Comparison of ENCODE assay signal across 15 cellular contexts in genomic region chr9:107222020-107222522, GRCh38.
A peak's percentile ranks its signal among the peaks of the same experiment; 100 is the strongest.
DNase-seq lines count a peak whose midpoint lies in the region; ATAC-seq and TF ChIP-seq lines count a peak whose summit lies in the region.
"Had no signal": no experiment of that assay in that cellular context is flagged by ENCODE, and none has a peak within 500 bp of the region (broad histone marks: within the 10 kb centered on the region; RNA-seq: fewer than 3 reads in every experiment).

No MANE protein-coding gene starts in this region.

- ATAC-seq in GM18517 (IDR thresholded peaks at IDR 0.05; ENCODE audit: unreplicated experiment) = no peak
- no peak for ATAC-seq in sciatic nerve
- ATAC-seq: activated CD4-positive, alpha-beta T cell treated with anti-CD3 and anti-CD28 coated beads for 36 hours; natural killer cell treated with Interleukin-12 subunit alpha and Interleukin-12 subunit beta and Interleukin-15 and Interleukin-18, amount 100 ng/mL, for 72 hours had no signal

- intact Hi-C loops in sciatic nerve (cut with DNase I) = no loop called here

- H2AFZ ChIP-seq in parathyroid adenoma = peak overlapping the region; percentile 11

- H3K4me3 ChIP-seq in fibroblast of pulmonary artery (replicated peaks; ENCODE audit: low read depth, low read length) (peak overlapping the region; percentile 30), parathyroid adenoma (ENCODE audit: low read depth, low read length) (no peak overlapping the region)
- H3K4me3 ChIP-seq: dorsolateral prefrontal cortex had no signal

- H3K36me3 ChIP-seq in parathyroid adenoma (ENCODE audit: control insufficient read depth, insufficient read depth, low read length) = no peaks in the 10 kb centered on the region

- DNase-seq in EL (peak; percentile 56), NCI-H774 (lab: John Stamatoyannopoulos, UW) (peak; percentile 45), fibroblast of pulmonary artery (ENCODE audit: low read depth) (peak; percentile 51), NCI-H1048 (lab: John Stamatoyannopoulos, UW) (no peak), sciatic nerve (ENCODE audit: low spot score) (no peak)
- no peak for DNase-seq in activated CD4-positive, alpha-beta T cell treated with anti-CD3 and anti-CD28 coated beads, Interleukin-2, amount 50 U/mL, for 4 hours
- DNase-seq: activated CD4-positive, alpha-beta T cell treated with anti-CD3 and anti-CD28 coated beads for 36 hours; dorsolateral prefrontal cortex; hypothalamus; NCI-H2171 treated with DMSO at 0.1 percent for 48 hours; SHP77 treated with DMSO at 0.1 percent for 48 hours; stimulated activated CD4-positive, alpha-beta T cell treated with anti-CD3 and anti-CD28 coated beads, Interleukin-2, amount 100 ng/mL, for 48 hours had no signal

- no peak overlapping the region for H3K9ac ChIP-seq in parathyroid adenoma

- H3K4me1 ChIP-seq in parathyroid adenoma = no peaks in the 10 kb centered on the region

- H3K27me3 ChIP-seq in parathyroid adenoma (ENCODE audit: control insufficient read depth, insufficient read depth, low read length) = no peaks in the 10 kb centered on the region

- H3K4me2 ChIP-seq in parathyroid adenoma (ENCODE audit: low read length) = peak overlapping the region; percentile 19

- no peak overlapping the region for H3K27ac ChIP-seq in parathyroid adenoma
- H3K27ac ChIP-seq: dorsolateral prefrontal cortex had no signal

- no peaks in the 10 kb centered on the region for H3K9me3 ChIP-seq in parathyroid adenoma (ENCODE audit: control insufficient read depth, low read length)

- no peaks in the 10 kb centered on the region for H3K79me2 ChIP-seq in parathyroid adenoma

- TF ChIP-seq CTCF in fibroblast of pulmonary artery (IDR thresholded peaks at IDR 0.05; ENCODE audit: low read length, missing control alignments) (no peak), parathyroid adenoma (IDR thresholded peaks at IDR 0.05) (no peak)

Comparison
In these comparisons a context has a peak if more than half of its experiments do, and no peak if none do; other contexts are left out.
1. DNase-seq: peak in EL (single experiment), NCI-H774 (single experiment) and fibroblast of pulmonary artery (single experiment); none in NCI-H1048 (single experiment), sciatic nerve (single experiment) and activated CD4-positive, alpha-beta T cell treated with anti-CD3 and anti-CD28 coated beads, Interleukin-2, amount 50 U/mL, for 4 hours (0 of 2).